Comparison of ENCODE assay signal across 11 cellular contexts in genomic region chr1:23720256-23720995, GRCh38. TPM values are rescaled to one million over a fixed set of nuclear protein-coding genes. Genes with fewer than 3 reads are reported as not detected.
DNase-seq lines count a peak whose midpoint lies in the region; ATAC-seq and TF ChIP-seq lines count a peak whose summit lies in the region.
"Had no signal": no experiment of that assay in that cellular context is flagged by ENCODE, and none has a peak within 500 bp of the region (broad histone marks: within the 10 kb centered on the region; RNA-seq: fewer than 3 reads in every experiment).

No MANE protein-coding gene starts in this region.

- DNase-seq in activated gamma-delta T cell treated with Interleukin-2 at 50 U/mL for 16 hours: peak; percentile 4
- DNase-seq in activated gamma-delta T cell (lab: John Stamatoyannopoulos, UW): no peak
- no peak for DNase-seq in ecto neural progenitor cell (ENCODE audit: low spot score)
- no peak for DNase-seq in H7
- no peak for DNase-seq in breast epithelium (ENCODE audit: low spot score in 2 of 2)
- DNase-seq: BE2C had no signal

- peak overlapping the region; percentile 100 for H3K4me2 ChIP-seq in OCI-LY3 (ENCODE audit: low read length)

- H3K27me3 ChIP-seq in OCI-LY3 (ENCODE audit: low read depth, low read length) (no peaks in the 10 kb centered on the region), H7 (ENCODE audit: control insufficient read depth, insufficient read depth, low read length) (no peaks in the 10 kb centered on the region), breast epithelium (no peaks in the 10 kb centered on the region)
- H3K27me3 ChIP-seq: BE2C, esophagus muscularis mucosa had no signal

- TF ChIP-seq CTCF in OCI-LY3 (IDR thresholded peaks at IDR 0.05; ENCODE audit: low read depth, low read length) (no peak), breast epithelium (IDR thresholded peaks at IDR 0.05) (no peak)

- H3K9me3 ChIP-seq in OCI-LY3 (ENCODE audit: insufficient read depth, low read length): no peaks in the 10 kb centered on the region
- no peaks in the 10 kb centered on the region for H3K9me3 ChIP-seq in breast epithelium
- H3K9me3 ChIP-seq: BE2C, esophagus muscularis mucosa had no signal

- TF ChIP-seq POLR2A in breast epithelium (IDR thresholded peaks at IDR 0.05): no peak

- no peaks in the 10 kb centered on the region for H3K27me3 Mint-ChIP-seq in stimulated activated memory B cell treated with anti-CD40 and anti-IgM and Interleukin-4, amounts not matched to agents 10 μg/mL and 1 μg/mL and 100 μg/mL, for 72 hours
- H3K27me3 Mint-ChIP-seq: naive thymus-derived CD4-positive, alpha-beta T cell had no signal

- peaks cover 54% of the 10 kb centered on the region for H3K4me1 Mint-ChIP-seq in stimulated activated memory B cell treated with anti-CD40 and anti-IgM and Interleukin-4, amounts not matched to agents 10 μg/mL and 1 μg/mL and 100 μg/mL, for 72 hours

- intact Hi-C loops in breast epithelium (cut with DNase I; ENCODE audit: low total_unique reads): no loop called here

- peak overlapping the region; percentile 100 for H3K27ac ChIP-seq in OCI-LY3 (ENCODE audit: low read length)
- H3K27ac ChIP-seq in breast epithelium: no peak overlapping the region
- H3K27ac ChIP-seq: esophagus muscularis mucosa had no signal

- peak overlapping the region; percentile 90 for H3K27ac Mint-ChIP-seq in stimulated activated memory B cell treated with anti-CD40 and anti-IgM and Interleukin-4, amounts not matched to agents 10 μg/mL and 1 μg/mL and 100 μg/mL, for 72 hours

- peak overlapping the region; percentile 36 for H3K4me3 Mint-ChIP-seq in stimulated activated memory B cell treated with anti-CD40 and anti-IgM and Interleukin-4, amounts not matched to agents 10 μg/mL and 1 μg/mL and 100 μg/mL, for 72 hours
- H3K4me3 Mint-ChIP-seq: naive thymus-derived CD4-positive, alpha-beta T cell had no signal

- H3K36me3 ChIP-seq in OCI-LY3 (replicated peaks; ENCODE audit: low read depth, low read length) (no peaks in the 10 kb centered on the region), H7 (replicated peaks; ENCODE audit: control insufficient read depth, insufficient read depth, low read length) (no peaks in the 10 kb centered on the region), breast epithelium (no peaks in the 10 kb centered on the region)
- H3K36me3 ChIP-seq: BE2C, esophagus muscularis mucosa had no signal

- H3K9ac ChIP-seq in OCI-LY3 (ENCODE audit: low read length): peak overlapping the region; percentile 99

- peaks cover 27% of the 10 kb centered on the region for H3K79me2 ChIP-seq in OCI-LY3 (ENCODE audit: low read length)

- peaks cover 65% of the 10 kb centered on the region for H3K4me1 ChIP-seq in OCI-LY3 (ENCODE audit: low read length)
- H3K4me1 ChIP-seq in breast epithelium: no peaks in the 10 kb centered on the region
- H3K4me1 ChIP-seq: BE2C had no signal

- no peaks in the 10 kb centered on the region for H3K9me3 Mint-ChIP-seq in stimulated activated memory B cell treated with anti-CD40 and anti-IgM and Interleukin-4, amounts not matched to agents 10 μg/mL and 1 μg/mL and 100 μg/mL, for 72 hours
- H3K9me3 Mint-ChIP-seq: naive thymus-derived CD4-positive, alpha-beta T cell had no signal

- ATAC-seq in HG02610 (IDR thresholded peaks at IDR 0.05; ENCODE audit: unreplicated experiment): peak; percentile 74
- peak; percentile 87 for ATAC-seq in stimulated activated memory B cell treated with anti-CD40 and anti-IgM and Interleukin-4, amounts not matched to agents 10 μg/mL and 1 μg/mL and 100 μg/mL, for 72 hours
- ATAC-seq: naive thymus-derived CD4-positive, alpha-beta T cell had no signal

- H2AFZ ChIP-seq in OCI-LY3 (ENCODE audit: low read depth, low read length): no peak overlapping the region

- no peaks in the 10 kb centered on the region for H4K20me1 ChIP-seq in OCI-LY3 (ENCODE audit: insufficient read depth, low read length)

- H3K4me3 ChIP-seq in OCI-LY3 (ENCODE audit: low read length) (peak overlapping the region; percentile 75), H7 (ENCODE audit: insufficient read depth, low read depth, low read length) (no peak overlapping the region), breast epithelium (no peak overlapping the region)
- H3K4me3 ChIP-seq: esophagus muscularis mucosa had no signal

- peaks cover 13% of the 10 kb centered on the region for H3K36me3 Mint-ChIP-seq in stimulated activated memory B cell treated with anti-CD40 and anti-IgM and Interleukin-4, amounts not matched to agents 10 μg/mL and 1 μg/mL and 100 μg/mL, for 72 hours

RNA-seq across cellular contexts. Expression of gene ELOA, which starts 22.8 kb away (rescaled TPM):
- 54.0 and 55.4 TPM in 2 replicates for total RNA-seq in H7 (2014; rRNA removed; shearing (Covaris generic))
- total RNA-seq in breast epithelium: 10 to 100 TPM; 30.3 to 61.9 (median 32.8) TPM

RNA-seq across cellular contexts. Expression of gene RPL11, which starts 28.8 kb away (rescaled TPM):
- total RNA-seq in H7 (2014; rRNA removed; shearing (Covaris generic)): 1,671 and 2,124 TPM in 2 replicates
- total RNA-seq in breast epithelium: 1,000 to 10,000 TPM; 1,191 to 1,487 (median 1,340) TPM

RNA-seq across cellular contexts. Expression of gene PITHD1, which starts 57.8 kb away (rescaled TPM):
- 122 and 125 TPM in 2 replicates for total RNA-seq in H7 (2014; rRNA removed; shearing (Covaris generic))
- 10 to 100 TPM; 46.9 to 62.8 (median 60.3) TPM for total RNA-seq in breast epithelium
